ENCODE assay signal across 38 cellular contexts in genomic region chr6:112367655-112368054, GRCh38. TPM values are rescaled to one million over a fixed set of nuclear protein-coding genes. Genes with fewer than 3 reads are reported as not detected.
"Had no signal": no experiment of that assay in that cellular context is flagged by ENCODE, and none has a peak within 500 bp of the region (broad histone marks: within the 10 kb centered on the region; RNA-seq: fewer than 3 reads in every experiment).

No MANE protein-coding gene starts in this region.

- H3K36me3 ChIP-seq: adrenal gland, breast epithelium had no signal

- H3K4me3 ChIP-seq: adrenal gland, body of pancreas, breast epithelium, PC-9 had no signal

- H3K4me1 ChIP-seq: adrenal gland, body of pancreas, breast epithelium had no signal

- DNase-seq: activated B cell treated with CpG ODN at 0.5 μM for 24 hours; activated CD4-positive, alpha-beta memory T cell treated with anti-CD3 and anti-CD28 coated beads for 36 hours; activated CD4-positive, alpha-beta T cell treated with anti-CD3 and anti-CD28 coated beads for 4 hours; activated CD4-positive, alpha-beta T cell treated with anti-CD3 and anti-CD28 coated beads, Interleukin-2, amount 50 U/mL, for 1 hour; activated CD4-positive, CD25-positive, alpha-beta regulatory T cell treated with anti-CD3 and anti-CD28 coated beads, Interleukin-2, amount 50 U/mL, for 72 hours; activated CD8-positive, alpha-beta memory T cell treated with anti-CD3 and anti-CD28 coated beads, Interleukin-2, amount 50 U/mL, for 4 hours; activated gamma-delta T cell treated with Interleukin-2 at 50 U/mL for 16 hours; activated naive CD4-positive, alpha-beta T cell treated with anti-CD3 and anti-CD28 coated beads for 36 hours; activated T-cell treated with anti-CD3 and anti-CD28 coated beads for 4 hours; activated T-cell treated with anti-CD3 and anti-CD28 coated beads, Interleukin-2, amount 50 U/mL, for 4 hours; adrenal gland; Karpas-422; KBM-7; NCI-H1048; NCI-H1105 treated with DMSO at 0.1 percent for 48 hours; NCI-H1436; NCI-H1694; NCI-H1930; NCI-H2081 treated with DMSO at 0.1 percent for 48 hours; NCI-H2171; NCI-H510A; NCI-H526 treated with DMSO at 0.1 percent for 48 hours; PC-9; SW 1271; T-helper 1 cell; T-helper 2 cell; T-helper 9 cell had no signal

- FAIRE-seq: astrocyte, RCC 7860 had no signal

- H3K27me3 ChIP-seq: body of pancreas, breast epithelium had no signal

- ATAC-seq: activated naive CD4-positive, alpha-beta T cell treated with anti-CD3 and anti-CD28 coated beads, Interleukin-2, amount 50 U/mL, for 72 hours; activated T-cell treated with anti-CD3 and anti-CD28 coated beads, Interleukin-2, amount 50 U/mL, for 4 hours; body of pancreas; Right ventricle myocardium inferior had no signal

- H2AFZ ChIP-seq: PC-9 had no signal

- H3K9me3 ChIP-seq: adrenal gland, body of pancreas, breast epithelium had no signal

- H3K4me2 ChIP-seq: PC-9 had no signal

- H3K27ac ChIP-seq: adrenal gland, body of pancreas, breast epithelium, PC-9, RWPE1, VCaP had no signal

RNA-seq across cellular contexts. Expression of gene RFPL4B, which starts 20.5 kb away (rescaled TPM):
- total RNA-seq: activated B cell treated with CpG ODN at 0.5 μM for 24 hours; activated CD4-positive, alpha-beta memory T cell treated with anti-CD3 and anti-CD28 coated beads for 36 hours; activated naive CD4-positive, alpha-beta T cell treated with anti-CD3 and anti-CD28 coated beads for 36 hours; activated naive CD4-positive, alpha-beta T cell treated with anti-CD3 and anti-CD28 coated beads, Interleukin-2, amount 50 U/mL, for 72 hours; activated T-cell treated with anti-CD3 and anti-CD28 coated beads, Interleukin-2, amount 50 U/mL, for 4 hours; activated T-helper 1 cell treated with anti-CD3 and anti-CD28 coated beads, Interleukin-12 subunit alpha, Interleukin-12 subunit beta, Interleukin-2, Interleukin-4 antibody, amounts not matched to agents 30 ng/mL and 10 ng/mL and 1 ng/mL, durations not matched to agents 14 hours and 24 hours and 36 hours; adrenal gland; body of pancreas; breast epithelium; MCF 10A; OCI-LY7; Right ventricle myocardium inferior had no signal
- polyA plus RNA-seq: adrenal gland had no signal
